9 cellular contexts compared by ENCODE assay signal in genomic region chr19:508204-509150, GRCh38. TPM values are rescaled to one million over a fixed set of nuclear protein-coding genes. Genes with fewer than 3 reads are reported as not detected.
DNase-seq lines count a peak whose midpoint lies in the region; ATAC-seq and TF ChIP-seq lines count a peak whose summit lies in the region.
"Had no signal": no experiment of that assay in that cellular context is flagged by ENCODE, and none has a peak within 500 bp of the region (broad histone marks: within the 10 kb centered on the region; RNA-seq: fewer than 3 reads in every experiment).

No MANE protein-coding gene starts in this region.

- peak overlapping the region; percentile 94 for H3K27ac Mint-ChIP-seq in CD4-positive, alpha-beta T cell
- peak overlapping the region; percentile 81 for H3K27ac Mint-ChIP-seq in endodermal cell

- DNase-seq in CD4-positive, alpha-beta T cell: no peak
- DNase-seq in NT2/D1 (ENCODE audit: low read depth, low spot score): no peak
- peak; percentile 36 for DNase-seq in endodermal cell
- DNase-seq in osteoblast (ENCODE audit: insufficient read length, low spot score, missing footprints): peak; percentile 85
- DNase-seq in SHP77 treated with DMSO at 0.1 percent for 48 hours (lab: John Stamatoyannopoulos, UW): no peak
- DNase-seq in islet precursor cell: no peak

- no peaks in the 10 kb centered on the region for H3K27me3 ChIP-seq in CD4-positive, alpha-beta T cell (ENCODE audit: control insufficient read depth, insufficient read depth, low read length)
- H3K27me3 ChIP-seq in NT2/D1 (ENCODE audit: insufficient read depth, insufficient read length) (no peaks in the 10 kb centered on the region), endodermal cell (ENCODE audit: control insufficient read depth, insufficient read depth, low read length, poor library complexity, severe bottlenecking) (no peaks in the 10 kb centered on the region), osteoblast (ENCODE audit: insufficient read depth, low read length) (no peaks in the 10 kb centered on the region)

- H3K36me3 ChIP-seq in NT2/D1 (ENCODE audit: insufficient read depth, insufficient read length, low read length) (peaks cover 19% of the 10 kb centered on the region), endodermal cell (ENCODE audit: control insufficient read depth, insufficient read depth, low read length) (peaks cover 5% of the 10 kb centered on the region), osteoblast (ENCODE audit: insufficient read depth, low read length) (no peaks in the 10 kb centered on the region)

- intact Hi-C loops in CD4-positive, alpha-beta T cell (cut with DNase I, micrococcal nuclease): loop anchor here in 1 of 2 experiments (5.0 to 10.0 kb wide), 4 partner anchors 64 to 289 kb away; partner anchors contain the start of genes BSG, MIER2, PLPP2 and PTBP1

- peaks cover 8% of the 10 kb centered on the region for H4K20me1 ChIP-seq in osteoblast (ENCODE audit: insufficient read depth, low read length)

- H3K27me3 Mint-ChIP-seq in CD4-positive, alpha-beta T cell: no peaks in the 10 kb centered on the region
- peaks cover 9% of the 10 kb centered on the region for H3K27me3 Mint-ChIP-seq in endodermal cell (ENCODE audit: insufficient read depth)

- peak overlapping the region; percentile 99 for H3K4me3 ChIP-seq in NT2/D1 (ENCODE audit: insufficient read length, low read depth)
- peak overlapping the region; percentile 89 for H3K4me3 ChIP-seq in endodermal cell (ENCODE audit: low read length)
- peak overlapping the region; percentile 99 for H3K4me3 ChIP-seq in osteoblast (ENCODE audit: insufficient read depth, low read length)

- POLR2A ChIA-PET in CD4-positive, alpha-beta T cell (lab: Charles Lee): interaction anchor here (3.7 kb wide), 1 partner anchor 12 kb away, joined by 35 read pairs; no protein-coding TSS in a partner anchor

- no peak for TF ChIP-seq CTCF in CD4-positive, alpha-beta T cell (IDR thresholded peaks at IDR 0.05)
- TF ChIP-seq CTCF in endodermal cell (conservative IDR thresholded peaks at IDR 0.05) (no peak), osteoblast (IDR thresholded peaks at IDR 0.05; ENCODE audit: extremely low read depth, low read depth, low read length) (no peak)

- H3K79me2 ChIP-seq in osteoblast (ENCODE audit: insufficient read depth, low read length): peaks cover 16% of the 10 kb centered on the region

- peaks cover 43% of the 10 kb centered on the region for H3K4me1 Mint-ChIP-seq in CD4-positive, alpha-beta T cell (ENCODE audit: low read depth)
- peaks cover 19% of the 10 kb centered on the region for H3K4me1 Mint-ChIP-seq in endodermal cell

- H3K4me2 ChIP-seq in osteoblast (ENCODE audit: insufficient read depth, low read length): peak overlapping the region; percentile 98

- ATAC-seq in CD4-positive, alpha-beta T cell (ENCODE audit: poor library complexity): no peak
- ATAC-seq in activated CD4-positive, CD25-positive, alpha-beta regulatory T cell treated with anti-CD3 and anti-CD28 coated beads, Interleukin-2, amount 50 U/mL, for 24 hours: no peak
- ATAC-seq in GM21576 (IDR thresholded peaks at IDR 0.05; ENCODE audit: unreplicated experiment): no peak

- CTCF ChIA-PET in CD4-positive, alpha-beta T cell (lab: Charles Lee): no interaction called here

- H3K4me3 Mint-ChIP-seq in CD4-positive, alpha-beta T cell: peak overlapping the region; percentile 98
- H3K4me3 Mint-ChIP-seq in endodermal cell: peak overlapping the region; percentile 78

- H3K4me1 ChIP-seq in NT2/D1 (ENCODE audit: insufficient read depth, insufficient read length) (peaks cover 27% of the 10 kb centered on the region), endodermal cell (ENCODE audit: control insufficient read depth, insufficient read depth, low read length) (peaks cover 6% of the 10 kb centered on the region), osteoblast (ENCODE audit: insufficient read depth, low read length) (peaks cover 13% of the 10 kb centered on the region)

- no peak overlapping the region for H2AFZ ChIP-seq in osteoblast (ENCODE audit: low read length)

- 67 to 76% methylated on average over 18 to 31 of the region's 32 CpGs for WGBS in endodermal cell (ENCODE audit: insufficient coverage in 1 of 2, insufficient read length in 1 of 2), 2 experiments

- H3K36me3 Mint-ChIP-seq in CD4-positive, alpha-beta T cell (ENCODE audit: low read depth): peaks cover 17% of the 10 kb centered on the region
- peaks cover 14% of the 10 kb centered on the region for H3K36me3 Mint-ChIP-seq in endodermal cell (ENCODE audit: low read depth)

- H3K27ac ChIP-seq in CD4-positive, alpha-beta T cell (ENCODE audit: low read depth, low read length): peak overlapping the region; percentile 88
- H3K27ac ChIP-seq in endodermal cell (ENCODE audit: low read depth, low read length) (no peak overlapping the region), osteoblast (ENCODE audit: low read depth, low read length) (peak overlapping the region; percentile 97)

- no peaks in the 10 kb centered on the region for H3K9me3 Mint-ChIP-seq in CD4-positive, alpha-beta T cell
- no peaks in the 10 kb centered on the region for H3K9me3 Mint-ChIP-seq in endodermal cell

- H3K9ac ChIP-seq in NT2/D1 (ENCODE audit: insufficient read length, low read depth): peak overlapping the region; percentile 100
- H3K9ac ChIP-seq in endodermal cell (ENCODE audit: extremely low read depth, low read length, poor library complexity, severe bottlenecking): peak overlapping the region; percentile 92

- no peaks in the 10 kb centered on the region for H3K9me3 ChIP-seq in CD4-positive, alpha-beta T cell (ENCODE audit: control insufficient read depth, low read length)
- H3K9me3 ChIP-seq in NT2/D1 (ENCODE audit: insufficient read depth, low read length) (peaks cover 7% of the 10 kb centered on the region; the same call in 1 of the 2 replicates), endodermal cell (ENCODE audit: control insufficient read depth, low read length) (no peaks in the 10 kb centered on the region), osteoblast (ENCODE audit: low read depth, low read length) (no peaks in the 10 kb centered on the region)

RNA-seq across cellular contexts. Expression of gene TPGS1, which starts 1.2 kb away (rescaled TPM):
- total RNA-seq in CD4-positive, alpha-beta T cell: 10 to 100 TPM; 17.2 to 18.2 TPM
- total RNA-seq in endodermal cell (10 to 100 TPM; 11.7 to 13.0 TPM), osteoblast (38.3 and 47.8 TPM in 2 replicates)
- polyA plus RNA-seq in endodermal cell (2013, experiment 1 of 2): 12.3 TPM
- 13.8 TPM for polyA plus RNA-seq in endodermal cell (2013, experiment 2 of 2)

RNA-seq across cellular contexts. Expression of gene MADCAM1, which starts 12.2 kb away (rescaled TPM):
- under 1 TPM; 0.20 to 0.91 TPM for total RNA-seq in CD4-positive, alpha-beta T cell
- total RNA-seq in endodermal cell (1 to 10 TPM in 1 of 2 donors, under 1 TPM in 1; 0.46 to 1.5 TPM), osteoblast (0.59 and 0.72 TPM in 2 replicates)
- 0.85 TPM for polyA plus RNA-seq in endodermal cell (2013, experiment 1 of 2)
- polyA plus RNA-seq in endodermal cell (2013, experiment 2 of 2): 0.54 TPM
- total RNA-seq: SK-MEL-5 had no signal

RNA-seq across cellular contexts. Expression of gene CDC34, which starts 23.1 kb away (rescaled TPM):
- total RNA-seq in CD4-positive, alpha-beta T cell: 10 to 100 TPM; 38.5 to 43.4 TPM
- total RNA-seq in endodermal cell (100 to 1,000 TPM; 128 to 138 TPM), osteoblast (32.9 and 40.4 TPM in 2 replicates)
- 116 TPM for polyA plus RNA-seq in endodermal cell (2013, experiment 1 of 2)
- polyA plus RNA-seq in endodermal cell (2013, experiment 2 of 2): 123 TPM

RNA-seq across cellular contexts. Expression of gene GZMM, which starts 35.4 kb away (rescaled TPM):
- 10 to 100 TPM; 41.6 to 46.3 TPM for total RNA-seq in CD4-positive, alpha-beta T cell
- total RNA-seq in endodermal cell (under 1 TPM in 1 of 2 donors, not detected in 1; 0.51 TPM), osteoblast (under 0.01 TPM in 1 of 2 replicates, not detected in the other)
- polyA plus RNA-seq in endodermal cell (2013, experiment 1 of 2): not detected
- not detected for polyA plus RNA-seq in endodermal cell (2013, experiment 2 of 2)

RNA-seq across cellular contexts. Expression of gene SHC2, which starts 47.6 kb away (rescaled TPM):
- total RNA-seq in CD4-positive, alpha-beta T cell: under 1 TPM; 0.36 to 0.42 TPM
- total RNA-seq in endodermal cell: 10 to 100 TPM; 56.5 to 93.0 TPM
- polyA plus RNA-seq in endodermal cell (2013, experiment 1 of 2): 47.1 TPM
- polyA plus RNA-seq in endodermal cell (2013, experiment 2 of 2): 32.8 TPM
- 0.36 and 1.5 TPM in 2 replicates for total RNA-seq in osteoblast

Comparison
In these comparisons a context has a peak if more than half of its experiments do, and no peak if none do; other contexts are left out.
1. DNase-seq: peak in endodermal cell (single experiment) and osteoblast (single experiment); none in CD4-positive, alpha-beta T cell (0 of 10), NT2/D1 (single experiment), SHP77 treated with DMSO at 0.1 percent for 48 hours (single experiment) and islet precursor cell (single experiment).
2. Peak in every context shown above with its lines, with median percentiles within 50 percentile points of each other: H3K4me3 ChIP-seq.